8 cellular contexts compared by ENCODE assay signal in the genomic region with DNA sequence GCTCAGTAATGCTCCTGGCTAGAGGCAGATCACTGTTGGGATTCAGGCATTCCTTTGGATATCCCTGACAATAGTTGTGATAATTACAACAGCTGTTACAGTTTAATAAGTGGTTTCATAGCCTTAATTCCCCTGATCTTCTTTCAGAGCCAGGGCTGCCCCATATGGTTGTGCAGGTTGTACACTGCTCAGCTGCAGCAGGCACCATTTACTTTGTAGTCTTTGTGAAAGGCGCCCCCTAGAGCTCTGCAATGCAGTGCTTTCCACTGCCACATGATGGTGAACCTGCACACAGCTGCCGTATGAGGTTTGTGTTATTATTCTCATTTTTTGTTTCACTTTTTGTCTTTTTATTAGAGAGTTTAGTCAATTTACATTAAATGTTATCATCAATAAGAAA.
DNase-seq lines count a peak whose midpoint lies in the region; ATAC-seq and TF ChIP-seq lines count a peak whose summit lies in the region.

No MANE protein-coding gene starts in this region.

- H3K4me1 Mint-ChIP-seq in activated T-helper 1 cell treated with anti-CD3 and anti-CD28 coated beads, Interleukin-12 subunit alpha, Interleukin-12 subunit beta, Interleukin-2, Interleukin-4 antibody, amounts not matched to agents 30 ng/mL and 10 ng/mL and 1 ng/mL, durations not matched to agents 14 hours and 24 hours and 36 hours (ENCODE audit: low read depth): no peaks in the 10 kb centered on the region
- no peaks in the 10 kb centered on the region for H3K4me1 Mint-ChIP-seq in activated T-cell treated with anti-CD3 and anti-CD28 coated beads, Interleukin-2, amount 50 U/mL, for 4 hours (ENCODE audit: low read depth)

- intact Hi-C loops in activated T-helper 1 cell treated with anti-CD3 and anti-CD28 coated beads, Interleukin-12 subunit alpha, Interleukin-12 subunit beta, Interleukin-2, Interleukin-4 antibody, amounts not matched to agents 30 ng/mL and 10 ng/mL and 1 ng/mL, durations not matched to agents 14 hours and 24 hours and 36 hours (cut with micrococcal nuclease): no loop called here

- no peaks in the 10 kb centered on the region for H3K36me3 Mint-ChIP-seq in activated T-helper 1 cell treated with anti-CD3 and anti-CD28 coated beads, Interleukin-12 subunit alpha, Interleukin-12 subunit beta, Interleukin-2, Interleukin-4 antibody, amounts not matched to agents 30 ng/mL and 10 ng/mL and 1 ng/mL, durations not matched to agents 14 hours and 24 hours and 36 hours (ENCODE audit: low read depth)
- no peaks in the 10 kb centered on the region for H3K36me3 Mint-ChIP-seq in activated T-cell treated with anti-CD3 and anti-CD28 coated beads, Interleukin-2, amount 50 U/mL, for 4 hours (ENCODE audit: insufficient read depth)

- H3K9me3 Mint-ChIP-seq in activated T-helper 1 cell treated with anti-CD3 and anti-CD28 coated beads, Interleukin-12 subunit alpha, Interleukin-12 subunit beta, Interleukin-2, Interleukin-4 antibody, amounts not matched to agents 30 ng/mL and 10 ng/mL and 1 ng/mL, durations not matched to agents 14 hours and 24 hours and 36 hours: no peaks in the 10 kb centered on the region
- no peaks in the 10 kb centered on the region for H3K9me3 Mint-ChIP-seq in activated T-cell treated with anti-CD3 and anti-CD28 coated beads, Interleukin-2, amount 50 U/mL, for 4 hours

- TF ChIP-seq CTCF in AG10803 (conservative IDR thresholded peaks at IDR 0.05; ENCODE audit: low read length) (peak; percentile 77), retinal pigment epithelial cell (conservative IDR thresholded peaks at IDR 0.05; ENCODE audit: low read depth, low read length) (peak; percentile 56)

- H3K27me3 Mint-ChIP-seq in activated T-helper 1 cell treated with anti-CD3 and anti-CD28 coated beads, Interleukin-12 subunit alpha, Interleukin-12 subunit beta, Interleukin-2, Interleukin-4 antibody, amounts not matched to agents 30 ng/mL and 10 ng/mL and 1 ng/mL, durations not matched to agents 14 hours and 24 hours and 36 hours (ENCODE audit: insufficient read depth): no peaks in the 10 kb centered on the region
- peaks cover 2% of the 10 kb centered on the region for H3K27me3 Mint-ChIP-seq in activated T-cell treated with anti-CD3 and anti-CD28 coated beads, Interleukin-2, amount 50 U/mL, for 4 hours (ENCODE audit: low read depth)

- H3K27ac Mint-ChIP-seq in activated T-helper 1 cell treated with anti-CD3 and anti-CD28 coated beads, Interleukin-12 subunit alpha, Interleukin-12 subunit beta, Interleukin-2, Interleukin-4 antibody, amounts not matched to agents 30 ng/mL and 10 ng/mL and 1 ng/mL, durations not matched to agents 14 hours and 24 hours and 36 hours: no peak overlapping the region

- DNase-seq in AG10803 (ENCODE audit: low read depth) (peak; percentile 51), NCI-H2029 treated with DMSO at 0.1 percent for 48 hours (lab: John Stamatoyannopoulos, UW) (peak; percentile 6), cerebellar cortex (ENCODE audit: low spot score) (peak; percentile 22), retinal pigment epithelial cell (ENCODE audit: low read depth) (no peak)
- DNase-seq in activated T-helper 1 cell treated with anti-CD3 and anti-CD28 coated beads, Interleukin-12 subunit alpha, Interleukin-12 subunit beta, Interleukin-2, Interleukin-4 antibody, amounts not matched to agents 30 ng/mL and 10 ng/mL and 1 ng/mL, durations not matched to agents 14 hours and 24 hours and 36 hours (ENCODE audit: low spot score): no peak
- DNase-seq in activated T-cell treated with anti-CD3 and anti-CD28 coated beads, Interleukin-2, amount 50 U/mL, for 4 hours: no peak

- H3K4me3 Mint-ChIP-seq in activated T-helper 1 cell treated with anti-CD3 and anti-CD28 coated beads, Interleukin-12 subunit alpha, Interleukin-12 subunit beta, Interleukin-2, Interleukin-4 antibody, amounts not matched to agents 30 ng/mL and 10 ng/mL and 1 ng/mL, durations not matched to agents 14 hours and 24 hours and 36 hours: no peak overlapping the region
- H3K4me3 Mint-ChIP-seq in activated T-cell treated with anti-CD3 and anti-CD28 coated beads, Interleukin-2, amount 50 U/mL, for 4 hours: no peak overlapping the region

- ATAC-seq in GM18519 (IDR thresholded peaks at IDR 0.05; ENCODE audit: low FRiP score, unreplicated experiment) (peak; percentile 95), HG02938 (IDR thresholded peaks at IDR 0.05; ENCODE audit: unreplicated experiment) (peak; percentile 95)
- no peak for ATAC-seq in activated T-cell treated with anti-CD3 and anti-CD28 coated beads, Interleukin-2, amount 50 U/mL, for 4 hours

- H3K4me3 ChIP-seq in AG10803 (ENCODE audit: low read length) (no peak overlapping the region), retinal pigment epithelial cell (ENCODE audit: low read length) (no peak overlapping the region)

Comparison
In these comparisons a context has a peak if more than half of its experiments do, and no peak if none do; other contexts are left out.
1. DNase-seq: peak in AG10803 (single experiment), NCI-H2029 treated with DMSO at 0.1 percent for 48 hours (single experiment) and cerebellar cortex (single experiment); none in retinal pigment epithelial cell (single experiment), activated T-helper 1 cell treated with anti-CD3 and anti-CD28 coated beads, Interleukin-12 subunit alpha, Interleukin-12 subunit beta, Interleukin-2, Interleukin-4 antibody, amounts not matched to agents 30 ng/mL and 10 ng/mL and 1 ng/mL, durations not matched to agents 14 hours and 24 hours and 36 hours (single experiment) and activated T-cell treated with anti-CD3 and anti-CD28 coated beads, Interleukin-2, amount 50 U/mL, for 4 hours (single experiment).
2. ATAC-seq: peak in GM18519 (single experiment) and HG02938 (single experiment); none in activated T-cell treated with anti-CD3 and anti-CD28 coated beads, Interleukin-2, amount 50 U/mL, for 4 hours (0 of 2).